8 cellular contexts compared by ENCODE assay signal in the genomic region with DNA sequence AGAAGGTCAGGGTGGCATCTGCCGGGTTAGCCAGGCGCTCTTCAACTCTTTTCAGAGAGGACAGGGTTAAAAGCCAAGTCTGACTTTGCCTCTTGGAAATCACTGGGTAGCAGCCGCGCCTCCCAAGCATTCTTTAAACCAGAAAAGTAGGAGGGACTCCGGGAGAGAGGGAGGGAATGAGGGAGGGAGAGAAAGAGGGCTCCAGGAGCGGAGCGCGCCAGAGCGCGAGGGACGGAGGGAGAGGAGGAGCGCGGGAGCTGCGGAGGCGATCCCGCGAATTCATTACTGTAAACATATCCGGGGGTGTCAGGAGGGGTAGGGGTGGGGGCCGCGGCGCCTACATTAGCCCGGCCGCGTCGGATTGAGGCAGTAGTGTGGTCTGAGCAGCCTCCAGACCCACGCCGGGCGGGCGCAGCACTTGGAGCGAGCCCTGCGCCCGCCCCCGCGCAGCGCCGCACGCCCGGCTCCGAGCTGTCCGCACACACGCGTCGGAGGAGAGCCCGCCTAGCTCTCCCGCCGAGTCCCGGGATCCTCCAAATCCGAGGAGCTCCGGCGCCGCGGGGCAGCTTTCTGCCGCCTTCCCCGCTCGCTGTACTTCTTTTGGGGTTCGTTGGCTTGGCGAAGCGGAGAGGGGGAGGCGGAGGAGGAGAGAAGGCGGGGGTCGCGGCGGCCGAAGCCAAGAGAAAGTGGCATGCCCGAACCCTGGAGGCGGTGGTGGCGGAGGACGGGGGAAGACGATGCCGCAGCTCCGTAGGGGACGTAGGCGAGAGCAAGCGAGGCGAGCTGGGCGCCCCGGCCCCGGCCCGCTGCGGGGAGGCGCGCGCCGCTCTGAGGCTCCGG. TPM values are rescaled to one million over a fixed set of nuclear protein-coding genes. Genes with fewer than 3 reads are reported as not detected.
DNase-seq lines count a peak whose midpoint lies in the region; ATAC-seq and TF ChIP-seq lines count a peak whose summit lies in the region.

No MANE protein-coding gene starts in this region.

- H3K4me3 ChIP-seq in IMR-90 (ENCODE audit: insufficient read depth, low read depth, low read length) (peak overlapping the region; percentile 67), ascending aorta (peak overlapping the region; percentile 65 to 74)
- H3K4me3 ChIP-seq in CD4-positive, alpha-beta memory T cell (ENCODE audit: low read length in 2 of 2), result no peak overlapping the region

- H3K9me1 ChIP-seq in IMR-90 (ENCODE audit: insufficient read depth, low read length), result no peaks in the 10 kb centered on the region

- TF ChIP-seq CTCF in IMR-90 (conservative IDR thresholded peaks at IDR 0.05; ENCODE audit: low read depth, low read length), result no peak
- TF ChIP-seq CTCF in ascending aorta (IDR thresholded peaks at IDR 0.05), result no peak
- no peak for TF ChIP-seq CTCF in progenitor cell of endocrine pancreas (IDR thresholded peaks at IDR 0.05; ENCODE audit: unreplicated experiment)

- peak overlapping the region; percentile 75 for H3K23ac ChIP-seq in IMR-90 (ENCODE audit: low read depth, low read length)

- in situ Hi-C loops in ACHN (cut with HindIII; ENCODE audit: low pct_ligation_motif_present, low pct_unique_long_range_greater_than_20kb, low sequenced_read_pairs) (no loop called here), IMR-90 (cut with MboI; ENCODE audit: low sequenced_read_pairs) (loop anchor here (25.0 kb wide), 1 partner anchor 504 kb away; no protein-coding TSS in a partner anchor)

- TF ChIP-seq POLR2A in IMR-90 (IDR thresholded peaks at IDR 0.05; ENCODE audit: low read depth, low read length), result peak; percentile 73

- peaks cover 4% of the 10 kb centered on the region for H3K27me3 Mint-ChIP-seq in progenitor cell of endocrine pancreas
- H3K27me3 Mint-ChIP-seq in CD4-positive, alpha-beta memory T cell, result peaks cover 44 to 49% of the 10 kb centered on the region in 2 donors

- no peak overlapping the region; the same call in 1 of the 2 replicates for H2AK5ac ChIP-seq in IMR-90 (ENCODE audit: low read depth, low read length)

- peak overlapping the region; percentile 81 for H3K9ac ChIP-seq in IMR-90 (ENCODE audit: low read depth, low read length)

- peak overlapping the region; percentile 57 for H2BK5ac ChIP-seq in IMR-90 (ENCODE audit: low read depth, low read length, poor library complexity, severe bottlenecking)

- H3K27ac ChIP-seq in IMR-90 (ENCODE audit: insufficient read depth, low read length), result peak overlapping the region; percentile 73
- peak overlapping the region; percentile 6 to 49 for H3K27ac ChIP-seq in ascending aorta
- no peak overlapping the region for H3K27ac ChIP-seq in CD4-positive, alpha-beta memory T cell (ENCODE audit: low read depth, low read length)

- BruUV-seq in IMR-90 (replicated peaks; lab: Mats Ljungman, UMichigan), result no TSS peak

- H3K9me3 ChIP-seq in IMR-90 (ENCODE audit: control insufficient read depth, insufficient read depth, low read length) (no peaks in the 10 kb centered on the region), ascending aorta (no peaks in the 10 kb centered on the region)
- H3K9me3 ChIP-seq in CD4-positive, alpha-beta memory T cell (ENCODE audit: control insufficient read depth in 1 of 2, low read length in 2 of 2), result no peaks in the 10 kb centered on the region

- H3K4me1 Mint-ChIP-seq in progenitor cell of endocrine pancreas (ENCODE audit: low read depth), result peaks cover 33% of the 10 kb centered on the region
- H3K4me1 Mint-ChIP-seq in CD4-positive, alpha-beta memory T cell, result peaks cover 0 to 14% (median 6%) of the 10 kb centered on the region in 4 donors

- intact Hi-C loops in IMR-90 (cut with micrococcal nuclease) (loop anchor here (2.0 to 10.0 kb wide), 5 partner anchors 504 to 1802 kb away; no protein-coding TSS in a partner anchor), ascending aorta (cut with DNase I) (loop anchor here (5.0 to 10.0 kb wide), 3 partner anchors 256 to 1448 kb away; no protein-coding TSS in a partner anchor)
- intact Hi-C loops in CD4-positive, alpha-beta memory T cell (cut with micrococcal nuclease), result no loop called here

- H3K18ac ChIP-seq in IMR-90 (ENCODE audit: low read depth, low read length), result peak overlapping the region; percentile 40; the same call in 1 of the 2 replicates

- peak overlapping the region; percentile 93; the same call in 1 of the 2 replicates for H3K56ac ChIP-seq in IMR-90 (ENCODE audit: extremely low read depth, insufficient read depth, low read length)

- peaks cover 13% of the 10 kb centered on the region for H3K36me3 Mint-ChIP-seq in progenitor cell of endocrine pancreas (ENCODE audit: insufficient read depth)
- H3K36me3 Mint-ChIP-seq in CD4-positive, alpha-beta memory T cell, result no peaks in the 10 kb centered on the region

- 0 out of 2 replicates have a peak overlapping the region, but pooled peaks have one; percentile 6 for H4K91ac ChIP-seq in IMR-90 (ENCODE audit: insufficient read depth, low read depth, low read length)

- 0% methylated on average over 30 of the region's 85 CpGs; no CpG with 5 or more reads in 1 of the 2 experiments for WGBS in IMR-90 (ENCODE audit: extremely low coverage in 2 of 2, insufficient read length in 1 of 2), 2 experiments

- CTCF ChIA-PET in IMR-90 (lab: Yijun Ruan, JAX), result interaction anchor here (0.6 to 0.9 kb wide), 2 partner anchors 315 to 951 kb away, joined by 4 to 5 read pairs; no protein-coding TSS in a partner anchor
- CTCF ChIA-PET in CD4-positive, alpha-beta memory T cell (lab: Charles Lee; ENCODE audit: partially characterized antibody), result no interaction called here

- peak overlapping the region; percentile 94 for H3K4me2 ChIP-seq in IMR-90 (ENCODE audit: low read depth, low read length)

- dilution Hi-C loops in IMR-90 (cut with HindIII; ENCODE audit: low sequenced_read_pairs, unreplicated experiment), result no loop called here

- ATAC-seq in IMR-90 (ENCODE audit: low read depth), result peak; percentile 66

- H3K36me3 ChIP-seq in IMR-90 (ENCODE audit: control insufficient read depth, insufficient read depth, low read length) (no peaks in the 10 kb centered on the region), ascending aorta (no peaks in the 10 kb centered on the region)
- H3K36me3 ChIP-seq in CD4-positive, alpha-beta memory T cell (ENCODE audit: insufficient read depth, low read length), result no peaks in the 10 kb centered on the region

- peak overlapping the region; percentile 86 for H3K4me3 Mint-ChIP-seq in progenitor cell of endocrine pancreas (ENCODE audit: low read depth)
- H3K4me3 Mint-ChIP-seq in CD4-positive, alpha-beta memory T cell, result no peak overlapping the region

- H3K4me1 ChIP-seq in IMR-90 (ENCODE audit: control insufficient read depth, insufficient read depth, low read length), result no peaks in the 10 kb centered on the region; the same call in 1 of the 2 replicates
- H3K4me1 ChIP-seq in ascending aorta, result peaks cover 4 to 10% of the 10 kb centered on the region in 2 donors
- H3K4me1 ChIP-seq in CD4-positive, alpha-beta memory T cell (ENCODE audit: insufficient read depth, low read length), result no peaks in the 10 kb centered on the region

- H3K9me3 Mint-ChIP-seq in progenitor cell of endocrine pancreas (ENCODE audit: low read depth), result no peaks in the 10 kb centered on the region
- H3K9me3 Mint-ChIP-seq in CD4-positive, alpha-beta memory T cell, result peaks cover 0 to 21% (median 7%) of the 10 kb centered on the region in 8 donors

- H2AFZ ChIP-seq in IMR-90 (replicated peaks; ENCODE audit: low read length, poor library complexity), result peak overlapping the region; percentile 90

- H2BK20ac ChIP-seq in IMR-90 (ENCODE audit: low read depth, low read length), result peak overlapping the region; percentile 41; the same call in 1 of the 2 replicates

- H3K4ac ChIP-seq in IMR-90 (ENCODE audit: low read depth, low read length), result peak overlapping the region; percentile 75

- peak overlapping the region; percentile 55 for H3K14ac ChIP-seq in IMR-90 (replicated peaks; ENCODE audit: low read depth, low read length)

- peak overlapping the region; percentile 18; the same call in 1 of the 2 replicates for H4K5ac ChIP-seq in IMR-90 (ENCODE audit: low read depth, low read length)

- POLR2A ChIA-PET in IMR-90 (lab: Charles Lee; ENCODE audit: unreplicated experiment), result interaction anchor here (0.7 kb wide), 1 partner anchor 54 kb away, joined by 3 read pairs; no protein-coding TSS in a partner anchor
- POLR2A ChIA-PET in CD4-positive, alpha-beta memory T cell (lab: Charles Lee; ENCODE audit: partially characterized antibody), result no interaction called here

- 0 out of 3 replicates have a peak overlapping the region, but pooled peaks have one; percentile 60 for H2BK15ac ChIP-seq in IMR-90 (ENCODE audit: low read depth, low read length)

- peak overlapping the region; percentile 26 to 76; a peak in 2 of 4 replicates for H4K8ac ChIP-seq in IMR-90 (ENCODE audit: low read depth in 2 of 2, low read length in 2 of 2)

- H3K27me3 ChIP-seq in IMR-90 (ENCODE audit: control insufficient read depth, insufficient read depth, low read length) (no peaks in the 10 kb centered on the region), ascending aorta (no peaks in the 10 kb centered on the region)
- H3K27me3 ChIP-seq in CD4-positive, alpha-beta memory T cell (ENCODE audit: insufficient read depth, low read length), result no peaks in the 10 kb centered on the region

- H2AK9ac ChIP-seq in IMR-90 (replicated peaks; ENCODE audit: low read depth, low read length, poor library complexity), result peak overlapping the region; percentile 70

- H2BK120ac ChIP-seq in IMR-90 (ENCODE audit: low read depth, low read length), result peak overlapping the region; percentile 62

- peak overlapping the region; percentile 90 for H3K27ac Mint-ChIP-seq in progenitor cell of endocrine pancreas
- no peak overlapping the region for H3K27ac Mint-ChIP-seq in CD4-positive, alpha-beta memory T cell

- DNase-seq in ACHN (peak; percentile 21), IMR-90 (peak; percentile 87), ascending aorta (ENCODE audit: low spot score in 2 of 2) (peak in 1 of 2 donors; percentile 79), hippocampal formation (lab: John Stamatoyannopoulos, UW) (peak; percentile 45 to 67), progenitor cell of endocrine pancreas (ENCODE audit: low spot score, unreplicated experiment) (peak; percentile 43), HPDE6-E6E7 (ENCODE audit: extremely low spot score) (no peak), SIG-M5 treated with dmso at 0.1 percent for 504 hours (lab: John Stamatoyannopoulos, UW; ENCODE audit: unreplicated experiment) (no peak)
- no peak for DNase-seq in CD4-positive, alpha-beta memory T cell

- H3K79me1 ChIP-seq in IMR-90 (ENCODE audit: low read depth in 1 of 2, low read length in 2 of 2), result peaks cover 7 to 28% of the 10 kb centered on the region in 2 experiments

- peaks cover 3% of the 10 kb centered on the region; the same call in 1 of the 2 replicates for H4K20me1 ChIP-seq in IMR-90 (ENCODE audit: insufficient read depth, low read length)

- TF ChIP-seq RAD21 in IMR-90 (IDR thresholded peaks at IDR 0.05; ENCODE audit: low read length), result no peak

RNA-seq across cellular contexts. Expression of a gene that starts 3.3 kb away (rescaled TPM):
- total RNA-seq in IMR-90 (2012; rRNA removed) (11.1 and 13.1 TPM in 2 replicates), ascending aorta (24.6 TPM), progenitor cell of endocrine pancreas (312 and 318 TPM in 2 replicates)
- polyA plus RNA-seq in IMR-90 (2012; rRNA removed), result 8.8 and 10.2 TPM in 2 replicates
- polyA plus RNA-seq in IMR-90 (2012; cell fraction: cytosol; rRNA removed), result 3.2 and 4.0 TPM in 2 replicates
- 12.2 and 48.3 TPM in 2 replicates for polyA plus RNA-seq in IMR-90 (2012; cell fraction: nucleus; rRNA removed; ENCODE audit: low replicate concordance)
- total RNA-seq in CD4-positive, alpha-beta memory T cell, result under 1 TPM in 1 of 2 experiments, not detected in 1; 0.03 TPM
- polyA plus RNA-seq in CD4-positive, alpha-beta memory T cell, result not detected

Comparison
In these comparisons a context has a peak if more than half of its experiments do, and no peak if none do; other contexts are left out.
1. DNase-seq: peak in ACHN (single experiment), IMR-90 (single experiment), hippocampal formation (2 of 2) and progenitor cell of endocrine pancreas (single experiment); none in HPDE6-E6E7 (single experiment), CD4-positive, alpha-beta memory T cell (0 of 5) and SIG-M5 treated with dmso at 0.1 percent for 504 hours (single experiment).
2. H3K4me3 ChIP-seq: peak in IMR-90 (single experiment) and ascending aorta (2 of 2); none in CD4-positive, alpha-beta memory T cell (0 of 2).
3. RNA of a gene that starts 3.3 kb away (total RNA-seq): 312 to 318 TPM in progenitor cell of endocrine pancreas, 24.6 TPM in ascending aorta (single experiment) and 11.1 to 13.1 TPM in IMR-90; 0.03 TPM in CD4-positive, alpha-beta memory T cell; every median in the first group is over 10 times any median in the second.